14 cellular contexts compared by ENCODE assay signal in genomic region chr7:101235050-101235449, GRCh38. TPM values are rescaled to one million over a fixed set of nuclear protein-coding genes. Genes with fewer than 3 reads are reported as not detected.
DNase-seq lines count a peak whose midpoint lies in the region; ATAC-seq, FAIRE-seq and TF ChIP-seq lines count a peak whose summit lies in the region.
"Had no signal": no experiment of that assay in that cellular context is flagged by ENCODE, and none has a peak within 500 bp of the region (broad histone marks: within the 10 kb centered on the region; RNA-seq: fewer than 3 reads in every experiment).

No MANE protein-coding gene starts in this region.

- no peaks in the 10 kb centered on the region for H3K4me1 Mint-ChIP-seq in activated CD8-positive, alpha-beta T cell treated with anti-CD3 and anti-CD28 coated beads for 36 hours (ENCODE audit: low read depth)
- H3K4me1 Mint-ChIP-seq in activated CD8-positive, alpha-beta T cell treated with anti-CD3 and anti-CD28 coated beads, Interleukin-2, amount 10 ng/mL, durations not matched to agents 7 days and 5 days (ENCODE audit: low read depth): peaks cover 10% of the 10 kb centered on the region

- no peak for DNase-seq in activated CD8-positive, alpha-beta T cell treated with anti-CD3 and anti-CD28 coated beads for 36 hours
- DNase-seq in activated CD8-positive, alpha-beta T cell treated with anti-CD3 and anti-CD28 coated beads, Interleukin-2, amount 10 ng/mL, durations not matched to agents 7 days and 5 days: no peak
- no peak for DNase-seq in OCI-LY7 (ENCODE audit: low spot score)
- DNase-seq in epithelial cell of proximal tubule (ENCODE audit: low read depth): no peak
- DNase-seq in small intestine: peak; percentile 57
- DNase-seq in NCI-H345 treated with DMSO at 0.1 percent for 48 hours (lab: John Stamatoyannopoulos, UW; ENCODE audit: unreplicated experiment): no peak
- DNase-seq in DMS79 (lab: John Stamatoyannopoulos, UW): no peak
- no peak for DNase-seq in NCI-H446 (lab: John Stamatoyannopoulos, UW)
- DNase-seq: amygdala; CD4-positive, CD25-positive, alpha-beta regulatory T cell; SHP77 had no signal

- CTCF ChIA-PET in activated CD8-positive, alpha-beta T cell treated with anti-CD3 and anti-CD28 coated beads for 36 hours (lab: Charles Lee): interaction anchor here (0.8 to 1.7 kb wide), 3 partner anchors 9 to 48 kb away, joined by 3 to 5 read pairs (median 3); no protein-coding TSS in a partner anchor
- CTCF ChIA-PET in activated CD8-positive, alpha-beta T cell treated with anti-CD3 and anti-CD28 coated beads, Interleukin-2, amount 10 ng/mL, durations not matched to agents 7 days and 5 days (lab: Charles Lee): interaction anchor here (0.8 to 3.7 kb wide), 2 partner anchors 9 to 47 kb away, joined by 3 to 19 read pairs; partner anchors contain the start of gene FIS1
- CTCF ChIA-PET in OCI-LY7 (lab: Charles Lee; ENCODE audit: unreplicated experiment): no interaction called here

- H3K4me1 ChIP-seq in OCI-LY7 (ENCODE audit: insufficient read depth, low read length, poor library complexity, severe bottlenecking) (no peaks in the 10 kb centered on the region), small intestine (ENCODE audit: control insufficient read depth in 2 of 2, insufficient read depth in 1 of 2, low read depth in 1 of 2, low read length in 1 of 2) (no peaks in the 10 kb centered on the region)

- no peaks in the 10 kb centered on the region for H3K9me3 Mint-ChIP-seq in activated CD8-positive, alpha-beta T cell treated with anti-CD3 and anti-CD28 coated beads for 36 hours
- H3K9me3 Mint-ChIP-seq in activated CD8-positive, alpha-beta T cell treated with anti-CD3 and anti-CD28 coated beads, Interleukin-2, amount 10 ng/mL, durations not matched to agents 7 days and 5 days (ENCODE audit: insufficient read depth): no peaks in the 10 kb centered on the region
- H3K9me3 Mint-ChIP-seq: CD4-positive, CD25-positive, alpha-beta regulatory T cell had no signal

- peaks cover 22% of the 10 kb centered on the region; the same call in 1 of the 2 replicates for H3K36me3 ChIP-seq in OCI-LY7 (ENCODE audit: insufficient read depth, low read length)
- peaks cover 0 to 3% of the 10 kb centered on the region in 2 donors for H3K36me3 ChIP-seq in small intestine (ENCODE audit: control insufficient read depth in 2 of 2, insufficient read depth in 2 of 2, low read length in 2 of 2)

- peak; percentile 38 for TF ChIP-seq CTCF in activated CD8-positive, alpha-beta T cell treated with anti-CD3 and anti-CD28 coated beads for 36 hours (IDR thresholded peaks at IDR 0.05)
- TF ChIP-seq CTCF in OCI-LY7 (conservative IDR thresholded peaks at IDR 0.05; ENCODE audit: low read length) (peak; percentile 56), epithelial cell of proximal tubule (conservative IDR thresholded peaks at IDR 0.05; ENCODE audit: low read depth, low read length) (peak; percentile 55)

- no peak for ATAC-seq in activated CD8-positive, alpha-beta T cell treated with anti-CD3 and anti-CD28 coated beads for 36 hours
- no peak for ATAC-seq in activated CD8-positive, alpha-beta T cell treated with anti-CD3 and anti-CD28 coated beads, Interleukin-2, amount 10 ng/mL, durations not matched to agents 7 days and 5 days

- FAIRE-seq in small intestine (lab: Jason Lieb, UNC): no peak

- H4K20me1 ChIP-seq in OCI-LY7 (ENCODE audit: insufficient read depth, low read length): no peaks in the 10 kb centered on the region

- H3K4me2 ChIP-seq in OCI-LY7 (ENCODE audit: low read length): no peak overlapping the region

- H3K9me3 ChIP-seq in OCI-LY7 (ENCODE audit: low read length) (no peaks in the 10 kb centered on the region), small intestine (ENCODE audit: control insufficient read depth, low read depth) (no peaks in the 10 kb centered on the region)
- H3K9me3 ChIP-seq: vagina had no signal

- H3K27ac ChIP-seq in OCI-LY7 (ENCODE audit: low read depth, low read length, poor library complexity, severe bottlenecking) (no peak overlapping the region), small intestine (ENCODE audit: low read depth in 1 of 2, low read length in 1 of 2) (peak overlapping the region; percentile 97 to 99)
- H3K27ac ChIP-seq: vagina had no signal

- POLR2A ChIA-PET in activated CD8-positive, alpha-beta T cell treated with anti-CD3 and anti-CD28 coated beads for 36 hours (lab: Charles Lee): interaction anchor here (1.1 to 1.4 kb wide), 2 partner anchors 10 to 12 kb away, joined by 4 read pairs; partner anchors contain the start of gene FIS1
- POLR2A ChIA-PET in activated CD8-positive, alpha-beta T cell treated with anti-CD3 and anti-CD28 coated beads, Interleukin-2, amount 10 ng/mL, durations not matched to agents 7 days and 5 days (lab: Charles Lee): no interaction called here
- POLR2A ChIA-PET in OCI-LY7 (lab: Charles Lee): no interaction called here

- H3K9me2 ChIP-seq in OCI-LY7 (ENCODE audit: insufficient read depth, low read length): no peaks in the 10 kb centered on the region

- no peak overlapping the region for H3K4me3 ChIP-seq in OCI-LY7 (ENCODE audit: low read depth, low read length, poor library complexity, severe bottlenecking)
- H3K4me3 ChIP-seq in epithelial cell of proximal tubule (ENCODE audit: low read depth, low read length): no peak overlapping the region
- peak overlapping the region in 1 of 2 donors; percentile 84 for H3K4me3 ChIP-seq in small intestine (ENCODE audit: low read depth in 1 of 2, low read length in 2 of 2)
- H3K4me3 ChIP-seq: vagina had no signal

- H2AFZ ChIP-seq in OCI-LY7 (ENCODE audit: low read length): no peak overlapping the region

- no peaks in the 10 kb centered on the region for H3K79me2 ChIP-seq in OCI-LY7 (ENCODE audit: insufficient read depth, low read depth, low read length)

- no peaks in the 10 kb centered on the region for H3K27me3 Mint-ChIP-seq in activated CD8-positive, alpha-beta T cell treated with anti-CD3 and anti-CD28 coated beads for 36 hours
- no peaks in the 10 kb centered on the region for H3K27me3 Mint-ChIP-seq in activated CD8-positive, alpha-beta T cell treated with anti-CD3 and anti-CD28 coated beads, Interleukin-2, amount 10 ng/mL, durations not matched to agents 7 days and 5 days (ENCODE audit: low read depth)
- H3K27me3 Mint-ChIP-seq: CD4-positive, CD25-positive, alpha-beta regulatory T cell had no signal

- intact Hi-C loops in activated CD8-positive, alpha-beta T cell treated with anti-CD3 and anti-CD28 coated beads for 36 hours (cut with micrococcal nuclease): loop anchor here (10.0 kb wide), 1 partner anchor 50 kb away; no protein-coding TSS in a partner anchor
- intact Hi-C loops in OCI-LY7 (cut with micrococcal nuclease; ENCODE audit: unreplicated experiment): no loop called here

- no peaks in the 10 kb centered on the region for H3K27me3 ChIP-seq in small intestine (ENCODE audit: control insufficient read depth in 2 of 2, insufficient read depth in 2 of 2, low read length in 2 of 2)
- H3K27me3 ChIP-seq: vagina had no signal

- 10 to 52% (median 37%) methylated on average over 11 of the region's 11 CpGs for WGBS in small intestine, 3 donors

- no peak overlapping the region for H3K4me3 Mint-ChIP-seq in activated CD8-positive, alpha-beta T cell treated with anti-CD3 and anti-CD28 coated beads for 36 hours
- H3K4me3 Mint-ChIP-seq in activated CD8-positive, alpha-beta T cell treated with anti-CD3 and anti-CD28 coated beads, Interleukin-2, amount 10 ng/mL, durations not matched to agents 7 days and 5 days: no peak overlapping the region
- H3K4me3 Mint-ChIP-seq: CD4-positive, CD25-positive, alpha-beta regulatory T cell had no signal

- no peak overlapping the region for H3K27ac Mint-ChIP-seq in activated CD8-positive, alpha-beta T cell treated with anti-CD3 and anti-CD28 coated beads for 36 hours
- no peak overlapping the region for H3K27ac Mint-ChIP-seq in activated CD8-positive, alpha-beta T cell treated with anti-CD3 and anti-CD28 coated beads, Interleukin-2, amount 10 ng/mL, durations not matched to agents 7 days and 5 days

- BruUV-seq in OCI-LY7 (replicated peaks; lab: Mats Ljungman, UMichigan): no TSS peak

- peaks cover 3% of the 10 kb centered on the region for H3K36me3 Mint-ChIP-seq in activated CD8-positive, alpha-beta T cell treated with anti-CD3 and anti-CD28 coated beads for 36 hours (ENCODE audit: low read depth)
- H3K36me3 Mint-ChIP-seq in activated CD8-positive, alpha-beta T cell treated with anti-CD3 and anti-CD28 coated beads, Interleukin-2, amount 10 ng/mL, durations not matched to agents 7 days and 5 days (ENCODE audit: low read depth): peaks cover 11% of the 10 kb centered on the region

RNA-seq across cellular contexts. Expression of gene CLDN15, which starts 2.6 kb away (rescaled TPM):
- total RNA-seq in activated CD8-positive, alpha-beta T cell treated with anti-CD3 and anti-CD28 coated beads for 36 hours: 10 to 100 TPM; 14.2 to 15.8 TPM
- total RNA-seq in activated CD8-positive, alpha-beta T cell treated with anti-CD3 and anti-CD28 coated beads, Interleukin-2, amount 10 ng/mL, durations not matched to agents 7 days and 5 days: 10 to 100 TPM; 19.6 to 21.2 TPM
- 15.9 and 17.8 TPM in 2 replicates for total RNA-seq in OCI-LY7 (2014; rRNA removed; shearing (Covaris generic))
- total RNA-seq in OCI-LY7 (2022) (31.9 and 34.8 TPM in 2 replicates), epithelial cell of proximal tubule (1.9 and 3.3 TPM in 2 replicates)
- polyA plus RNA-seq in small intestine: 100 to 1,000 TPM; 303 to 315 (median 314) TPM

RNA-seq across cellular contexts. Expression of gene FIS1, which starts 9.8 kb away (rescaled TPM):
- total RNA-seq in activated CD8-positive, alpha-beta T cell treated with anti-CD3 and anti-CD28 coated beads for 36 hours: 10 to 100 TPM; 86.5 to 96.8 TPM
- 100 to 1,000 TPM; 103 to 108 TPM for total RNA-seq in activated CD8-positive, alpha-beta T cell treated with anti-CD3 and anti-CD28 coated beads, Interleukin-2, amount 10 ng/mL, durations not matched to agents 7 days and 5 days
- 92.7 and 114 TPM in 2 replicates for total RNA-seq in OCI-LY7 (2014; rRNA removed; shearing (Covaris generic))
- total RNA-seq in OCI-LY7 (2022) (93.4 and 102 TPM in 2 replicates), epithelial cell of proximal tubule (189 and 215 TPM in 2 replicates)
- 100 to 1,000 TPM; 236 to 319 (median 248) TPM for polyA plus RNA-seq in small intestine

RNA-seq across cellular contexts. Expression of gene ZNHIT1, which starts 17.1 kb away (rescaled TPM):
- 10 to 100 TPM; 36.8 to 37.9 TPM for total RNA-seq in activated CD8-positive, alpha-beta T cell treated with anti-CD3 and anti-CD28 coated beads for 36 hours
- total RNA-seq in activated CD8-positive, alpha-beta T cell treated with anti-CD3 and anti-CD28 coated beads, Interleukin-2, amount 10 ng/mL, durations not matched to agents 7 days and 5 days: 10 to 100 TPM; 56.1 to 58.4 TPM
- total RNA-seq in OCI-LY7 (2014; rRNA removed; shearing (Covaris generic)): 63.8 and 77.3 TPM in 2 replicates
- total RNA-seq in OCI-LY7 (2022) (40.8 and 44.3 TPM in 2 replicates), epithelial cell of proximal tubule (119 and 129 TPM in 2 replicates)
- 100 to 1,000 TPM; 118 to 240 (median 208) TPM for polyA plus RNA-seq in small intestine

RNA-seq across cellular contexts. Expression of gene PLOD3, which starts 17.7 kb away (rescaled TPM):
- 10 to 100 TPM; 20.4 to 24.4 TPM for total RNA-seq in activated CD8-positive, alpha-beta T cell treated with anti-CD3 and anti-CD28 coated beads for 36 hours
- total RNA-seq in activated CD8-positive, alpha-beta T cell treated with anti-CD3 and anti-CD28 coated beads, Interleukin-2, amount 10 ng/mL, durations not matched to agents 7 days and 5 days: 10 to 100 TPM; 51.1 to 58.1 TPM
- 9.2 and 12.1 TPM in 2 replicates for total RNA-seq in OCI-LY7 (2014; rRNA removed; shearing (Covaris generic))
- 25.0 and 30.5 TPM in 2 replicates for total RNA-seq in OCI-LY7 (2022)
- 75.0 and 78.3 TPM in 2 replicates for total RNA-seq in epithelial cell of proximal tubule
- 10 to 100 TPM; 54.8 to 67.0 (median 62.8) TPM for polyA plus RNA-seq in small intestine

RNA-seq across cellular contexts. Expression of gene MOGAT3, which starts 34.2 kb away (rescaled TPM):
- not detected for total RNA-seq in activated CD8-positive, alpha-beta T cell treated with anti-CD3 and anti-CD28 coated beads for 36 hours
- total RNA-seq in activated CD8-positive, alpha-beta T cell treated with anti-CD3 and anti-CD28 coated beads, Interleukin-2, amount 10 ng/mL, durations not matched to agents 7 days and 5 days: not detected
- not detected in 2 replicates for total RNA-seq in OCI-LY7 (2014; rRNA removed; shearing (Covaris generic))
- total RNA-seq in OCI-LY7 (2022): not detected in 2 replicates
- not detected in 2 replicates for total RNA-seq in epithelial cell of proximal tubule
- polyA plus RNA-seq in small intestine: 10 to 100 TPM; 15.4 to 63.3 (median 58.9) TPM
- total RNA-seq: activated CD8-positive, alpha-beta memory T cell treated with anti-CD3 and anti-CD28 coated beads for 36 hours; CD4-positive, CD25-positive, alpha-beta regulatory T cell; MCF 10A; vagina had no signal
- polyA plus RNA-seq: CD4-positive, CD25-positive, alpha-beta regulatory T cell had no signal
